ENCODE assay signal across 1 cellular context in the genomic region with DNA sequence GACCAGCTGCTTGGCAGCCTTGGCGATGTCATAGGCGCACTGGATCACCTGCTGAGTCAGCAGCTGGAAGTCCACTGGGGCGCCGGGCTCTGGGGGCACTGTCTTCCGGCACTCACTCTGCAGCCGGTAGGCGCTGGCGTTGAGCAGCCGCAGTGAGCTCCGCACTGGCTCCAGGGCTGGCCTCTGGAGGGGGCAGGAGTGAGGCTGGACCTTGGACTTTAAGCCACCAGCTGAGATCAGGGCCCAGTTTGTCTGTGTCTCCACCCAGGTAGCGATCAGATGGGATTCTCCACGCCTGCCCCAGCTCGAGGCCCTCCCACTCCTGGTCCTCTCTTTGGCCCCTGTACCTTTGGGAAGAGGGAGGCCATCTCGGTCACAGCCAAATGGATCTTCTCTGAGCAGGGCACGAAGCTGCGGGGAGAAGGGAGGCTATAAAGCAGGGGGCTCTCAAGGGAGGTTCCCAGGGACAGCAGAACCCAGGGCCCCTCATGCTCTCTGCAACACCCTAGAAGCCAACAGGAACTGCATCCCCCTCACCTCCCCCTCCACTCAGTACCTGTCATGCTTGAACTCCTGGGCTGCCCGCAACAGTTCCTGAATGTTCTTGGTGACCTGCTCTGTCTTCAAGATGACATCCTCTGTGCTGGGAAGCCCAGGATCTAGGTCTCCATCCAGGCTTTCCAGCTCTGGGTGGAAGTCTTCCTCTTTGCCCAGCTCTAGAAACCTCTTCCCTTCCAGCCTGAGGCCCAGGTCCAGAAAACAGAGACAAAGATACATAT.
A peak's percentile ranks its signal among the peaks of the same experiment; 100 is the strongest.
TF ChIP-seq lines count a peak whose summit lies in the region.

No MANE protein-coding gene starts in this region.

TF ChIP-seq in HepG2, 621 proteins besides CTCF, POLR2A, EP300 and RAD21 (continued from another document):
- 0 out of 2 replicates have a peak, but pooled peaks have one; percentile 48 for TF ChIP-seq ZNF335 (CRISPR knock-in tag; IDR thresholded peaks at IDR 0.05)
- no peak for TF ChIP-seq GTF3A (CRISPR knock-in tag; conservative IDR thresholded peaks at IDR 0.05)
- no peak for TF ChIP-seq HCFC1 (IDR thresholded peaks at IDR 0.05; ENCODE audit: low read depth, low read length)
- TF ChIP-seq NONO (IDR thresholded peaks at IDR 0.05), result no peak
- peak; percentile 74; the same call in 1 of the 2 replicates for TF ChIP-seq NONO (CRISPR knock-in tag; conservative IDR thresholded peaks at IDR 0.05)
- peak; percentile 13; the same call in 1 of the 2 replicates for TF ChIP-seq STAG1 (CRISPR knock-in tag; IDR thresholded peaks at IDR 0.05)
- no peak; the same call in 1 of the 2 replicates for TF ChIP-seq FOXC1 (CRISPR knock-in tag; IDR thresholded peaks at IDR 0.05; ENCODE audit: borderline replicate concordance)
- TF ChIP-seq ZNF605 (CRISPR knock-in tag; IDR thresholded peaks at IDR 0.05), result no peak
- TF ChIP-seq TCF7 (IDR thresholded peaks at IDR 0.05; ENCODE audit: low read depth), result no peak
- no peak for TF ChIP-seq PRPF4 (IDR thresholded peaks at IDR 0.05; ENCODE audit: low read depth, low read length, poor library complexity, severe bottlenecking)
- TF ChIP-seq SMAD3 (CRISPR knock-in tag; IDR thresholded peaks at IDR 0.05), result 0 out of 2 replicates have a peak, but pooled peaks have one; percentile 41
- no peak for TF ChIP-seq FOXK1 (CRISPR knock-in tag; IDR thresholded peaks at IDR 0.05; ENCODE audit: borderline replicate concordance, low read depth)
- TF ChIP-seq E2F5 (CRISPR knock-in tag; conservative IDR thresholded peaks at IDR 0.05), result 0 out of 2 replicates have a peak, but pooled peaks have one; percentile 14
- TF ChIP-seq ZC3H13 (CRISPR knock-in tag; IDR thresholded peaks at IDR 0.05), result no peak
- TF ChIP-seq NFE2 (CRISPR knock-in tag; IDR thresholded peaks at IDR 0.05), result no peak
- peak; percentile 69; the same call in 1 of the 2 replicates for TF ChIP-seq ETV5 (CRISPR knock-in tag; IDR thresholded peaks at IDR 0.05; ENCODE audit: borderline replicate concordance)
- TF ChIP-seq TBX2 (CRISPR knock-in tag; IDR thresholded peaks at IDR 0.05; ENCODE audit: borderline replicate concordance), result peak; percentile 84
- TF ChIP-seq ZNF564 (CRISPR knock-in tag; IDR thresholded peaks at IDR 0.05), result peak; percentile 87
- TF ChIP-seq ZNF703 (CRISPR knock-in tag; IDR thresholded peaks at IDR 0.05; ENCODE audit: borderline replicate concordance), result no peak
- TF ChIP-seq PPARG (CRISPR knock-in tag; conservative IDR thresholded peaks at IDR 0.05), result 0 out of 2 replicates have a peak, but pooled peaks have one; percentile 27
- TF ChIP-seq ZNF567 (CRISPR knock-in tag; IDR thresholded peaks at IDR 0.05; ENCODE audit: borderline replicate concordance), result no peak
- TF ChIP-seq, protein P1, sequence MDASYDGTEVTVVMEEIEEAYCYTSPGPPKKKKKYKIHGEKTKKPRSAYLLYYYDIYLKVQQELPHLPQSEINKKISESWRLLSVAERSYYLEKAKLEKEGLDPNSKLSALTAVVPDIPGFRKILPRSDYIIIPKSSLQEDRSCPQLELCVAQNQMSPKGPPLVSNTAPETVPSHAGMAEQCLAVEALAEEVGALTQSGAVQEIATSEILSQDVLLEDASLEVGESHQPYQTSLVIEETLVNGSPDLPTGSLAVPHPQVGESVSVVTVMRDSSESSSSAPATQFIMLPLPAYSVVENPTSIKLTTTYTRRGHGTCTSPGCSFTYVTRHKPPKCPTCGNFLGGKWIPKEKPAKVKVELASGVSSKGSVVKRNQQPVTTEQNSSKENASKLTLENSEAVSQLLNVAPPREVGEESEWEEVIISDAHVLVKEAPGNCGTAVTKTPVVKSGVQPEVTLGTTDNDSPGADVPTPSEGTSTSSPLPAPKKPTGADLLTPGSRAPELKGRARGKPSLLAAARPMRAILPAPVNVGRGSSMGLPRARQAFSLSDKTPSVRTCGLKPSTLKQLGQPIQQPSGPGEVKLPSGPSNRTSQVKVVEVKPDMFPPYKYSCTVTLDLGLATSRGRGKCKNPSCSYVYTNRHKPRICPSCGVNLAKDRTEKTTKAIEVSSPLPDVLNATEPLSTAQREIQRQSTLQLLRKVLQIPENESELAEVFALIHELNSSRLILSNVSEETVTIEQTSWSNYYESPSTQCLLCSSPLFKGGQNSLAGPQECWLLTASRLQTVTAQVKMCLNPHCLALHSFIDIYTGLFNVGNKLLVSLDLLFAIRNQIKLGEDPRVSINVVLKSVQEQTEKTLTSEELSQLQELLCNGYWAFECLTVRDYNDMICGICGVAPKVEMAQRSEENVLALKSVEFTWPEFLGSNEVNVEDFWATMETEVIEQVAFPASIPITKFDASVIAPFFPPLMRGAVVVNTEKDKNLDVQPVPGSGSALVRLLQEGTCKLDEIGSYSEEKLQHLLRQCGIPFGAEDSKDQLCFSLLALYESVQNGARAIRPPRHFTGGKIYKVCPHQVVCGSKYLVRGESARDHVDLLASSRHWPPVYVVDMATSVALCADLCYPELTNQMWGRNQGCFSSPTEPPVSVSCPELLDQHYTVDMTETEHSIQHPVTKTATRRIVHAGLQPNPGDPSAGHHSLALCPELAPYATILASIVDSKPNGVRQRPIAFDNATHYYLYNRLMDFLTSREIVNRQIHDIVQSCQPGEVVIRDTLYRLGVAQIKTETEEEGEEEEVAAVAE (CRISPR knock-in tag; IDR thresholded peaks at IDR 0.05; ENCODE audit: borderline replicate concordance), result peak; percentile 29; the same call in 1 of the 2 replicates
- TF ChIP-seq HES4 (CRISPR knock-in tag; IDR thresholded peaks at IDR 0.05; ENCODE audit: borderline replicate concordance), result no peak
- peak; percentile 47 for TF ChIP-seq RARA (CRISPR knock-in tag; IDR thresholded peaks at IDR 0.05)
- TF ChIP-seq ZNF556 (CRISPR knock-in tag; IDR thresholded peaks at IDR 0.05; ENCODE audit: borderline replicate concordance), result peak; percentile 84; the same call in 1 of the 2 replicates
- peak; percentile 47; the same call in 1 of the 2 replicates for TF ChIP-seq KAT7 (CRISPR knock-in tag; IDR thresholded peaks at IDR 0.05; ENCODE audit: borderline replicate concordance)
- TF ChIP-seq BRD4 (CRISPR knock-in tag; IDR thresholded peaks at IDR 0.05), result 0 out of 2 replicates have a peak, but pooled peaks have one; percentile 27
- TF ChIP-seq THAP11 (CRISPR knock-in tag; IDR thresholded peaks at IDR 0.05), result peak; percentile 77
